7 cellular contexts compared by ENCODE assay signal in genomic region chr6:43075791-43076092, GRCh38. TPM values are rescaled to one million over a fixed set of nuclear protein-coding genes. Genes with fewer than 3 reads are reported as not detected.
DNase-seq lines count a peak whose midpoint lies in the region; ATAC-seq and TF ChIP-seq lines count a peak whose summit lies in the region.
"Had no signal": no experiment of that assay in that cellular context is flagged by ENCODE, and none has a peak within 500 bp of the region (broad histone marks: within the 10 kb centered on the region; RNA-seq: fewer than 3 reads in every experiment).

No MANE protein-coding gene starts in this region.

- intact Hi-C loops in dorsolateral prefrontal cortex (cut with DNase I) = loop anchor here in 1 of 2 donors (5.0 kb wide), 1 partner anchor 47 kb away; no protein-coding TSS in a partner anchor

- TF ChIP-seq CTCF in dorsolateral prefrontal cortex (IDR thresholded peaks at IDR 0.05 in 54 of 56, conservative IDR thresholded peaks at IDR 0.05 in 2 of 56; ENCODE audit: low read depth in 1 of 56, partially characterized antibody in 56 of 56) = no peak

- ATAC-seq in HG03196 (IDR thresholded peaks at IDR 0.05; ENCODE audit: unreplicated experiment) = no peak

- H3K27me3 ChIP-seq in dorsolateral prefrontal cortex = peaks cover 0 to 12% (median 0%) of the 10 kb centered on the region in 45 donors

- H3K27ac ChIP-seq in dorsolateral prefrontal cortex (peak overlapping the region in 4 of 59 donors; percentile 3 to 35 (median 22)), skin epidermis (peak overlapping the region in 14 of 21 experiments; percentile 3 to 90 (median 65))
- H3K27ac ChIP-seq: 22Rv1 had no signal

- peak; percentile 58 for DNase-seq in DMS79 treated with DMSO at 0.1 percent for 48 hours (lab: John Stamatoyannopoulos, UW)
- DNase-seq in DMS79 (lab: John Stamatoyannopoulos, UW) = no peak
- DNase-seq in dorsolateral prefrontal cortex = no peak
- DNase-seq in dermis blood vessel endothelial cell = no peak

- peak overlapping the region in 42 of 59 donors; percentile 7 to 81 (median 65) for H3K4me3 ChIP-seq in dorsolateral prefrontal cortex
- H3K4me3 ChIP-seq in skin epidermis = peak overlapping the region in 6 of 7 experiments; percentile 63 to 88 (median 81)

RNA-seq across cellular contexts. Expression of gene PTK7, which starts 0.4 kb away (rescaled TPM):
- total RNA-seq in dorsolateral prefrontal cortex (10 to 100 TPM in 100 of 120 experiments, 1 to 10 TPM in 20; 5.8 to 26.2 (median 13.0) TPM), dermis blood vessel endothelial cell (23.0 and 29.9 TPM in 2 replicates)

RNA-seq across cellular contexts. Expression of gene KLC4, which starts 16.3 kb away (rescaled TPM):
- total RNA-seq in dorsolateral prefrontal cortex = 10 to 100 TPM; 39.5 to 88.4 (median 59.1) TPM
- 17.3 and 19.9 TPM in 2 replicates for total RNA-seq in dermis blood vessel endothelial cell

RNA-seq across cellular contexts. Expression of gene MRPL2, which starts 16.5 kb away (rescaled TPM):
- 10 to 100 TPM; 30.1 to 96.7 (median 58.0) TPM for total RNA-seq in dorsolateral prefrontal cortex
- 18.5 and 19.4 TPM in 2 replicates for total RNA-seq in dermis blood vessel endothelial cell

RNA-seq across cellular contexts. Expression of gene CUL7, which starts 22.1 kb away (rescaled TPM):
- total RNA-seq in dorsolateral prefrontal cortex = 10 to 100 TPM in 119 of 120 experiments, 1 to 10 TPM in 1; 9.9 to 23.3 (median 17.8) TPM
- total RNA-seq in dermis blood vessel endothelial cell = 38.9 and 39.5 TPM in 2 replicates

RNA-seq across cellular contexts. Expression of gene RRP36, which starts 54.3 kb away (rescaled TPM):
- total RNA-seq in dorsolateral prefrontal cortex (10 to 100 TPM; 17.1 to 44.4 (median 35.3) TPM), dermis blood vessel endothelial cell (100 and 147 TPM in 2 replicates)
